Comparison of ENCODE assay signal across 8 cellular contexts in genomic region chr11:102430158-102430836, GRCh38. TPM values are rescaled to one million over a fixed set of nuclear protein-coding genes. Genes with fewer than 3 reads are reported as not detected.
DNase-seq lines count a peak whose midpoint lies in the region; ATAC-seq and TF ChIP-seq lines count a peak whose summit lies in the region.

No MANE protein-coding gene starts in this region.

- H3K27me3 Mint-ChIP-seq in brain: no peaks in the 10 kb centered on the region

- H3K4me1 Mint-ChIP-seq in brain: peaks cover 51% of the 10 kb centered on the region

- H3K4me3 Mint-ChIP-seq in brain: no peak overlapping the region

- TF ChIP-seq CTCF in GM13976 (IDR thresholded peaks at IDR 0.05; ENCODE audit: borderline replicate concordance, control extremely low read depth, extremely low read depth, insufficient read depth, missing control alignments): no peak
- TF ChIP-seq CTCF in brain (conservative IDR thresholded peaks at IDR 0.05): no peak

- ATAC-seq in GM21390 (IDR thresholded peaks at IDR 0.05; ENCODE audit: unreplicated experiment): peak; percentile 93
- peak; percentile 85 for ATAC-seq in HG03558 (IDR thresholded peaks at IDR 0.05; ENCODE audit: extremely low read depth, unreplicated experiment)

- peak; percentile 61 for DNase-seq in GM13976 (ENCODE audit: low spot score)
- no peak for DNase-seq in inferior parietal cortex (ENCODE audit: extremely low spot score)
- DNase-seq in NCI-H1436 (lab: John Stamatoyannopoulos, UW): no peak
- no peak for DNase-seq in NOMO-1 treated with DMSO at 0.1 percent for 48 hours (lab: John Stamatoyannopoulos, UW; ENCODE audit: unreplicated experiment)
- DNase-seq in DMS53 treated with DMSO at 0.1 percent for 48 hours (lab: John Stamatoyannopoulos, UW; ENCODE audit: unreplicated experiment): no peak

- in situ Hi-C loops in GM13976 (cut with MboI; ENCODE audit: low sequenced_read_pairs, unreplicated experiment): no loop called here

- H3K27ac Mint-ChIP-seq in brain: peak overlapping the region in 3 of 5 experiments; percentile 2 to 74 (median 25)

- H3K9me3 Mint-ChIP-seq in brain: peaks cover 16 to 34% (median 27%) of the 10 kb centered on the region in 5 experiments

- peaks cover 67% of the 10 kb centered on the region for H3K36me3 Mint-ChIP-seq in brain

RNA-seq across cellular contexts. Expression of gene TMEM123, which starts 22.3 kb away (rescaled TPM):
- polyA plus RNA-seq in brain (ENCODE audit: insufficient read depth, low read depth, low replicate concordance): 70.0 TPM
